Comparison of ENCODE assay signal across 8 cellular contexts in genomic region chr17:1491406-1492248, GRCh38. TPM values are rescaled to one million over a fixed set of nuclear protein-coding genes. Genes with fewer than 3 reads are reported as not detected.
A peak's percentile ranks its signal among the peaks of the same experiment; 100 is the strongest.
DNase-seq lines count a peak whose midpoint lies in the region; ATAC-seq and TF ChIP-seq lines count a peak whose summit lies in the region.

No MANE protein-coding gene starts in this region.

- peak overlapping the region; percentile 80 to 93 (median 88) for H3K4me3 Mint-ChIP-seq in IgD-negative memory B cell
- peak overlapping the region; percentile 79 for H3K4me3 Mint-ChIP-seq in activated CD8-positive, alpha-beta T cell treated with anti-CD3 and anti-CD28 coated beads, Interleukin-2, amount 10 ng/mL, durations not matched to agents 7 days and 5 days
- peak overlapping the region; percentile 81 for H3K4me3 Mint-ChIP-seq in natural killer cell

- CTCF ChIA-PET in activated CD8-positive, alpha-beta T cell treated with anti-CD3 and anti-CD28 coated beads, Interleukin-2, amount 10 ng/mL, durations not matched to agents 7 days and 5 days (lab: Charles Lee): interaction anchor here (1.3 to 1.7 kb wide), 2 partner anchors 24 to 126 kb away, joined by 4 to 6 read pairs; no protein-coding TSS in a partner anchor

- peak; percentile 48 for ATAC-seq in GM19025 (IDR thresholded peaks at IDR 0.05; ENCODE audit: low read depth, unreplicated experiment)
- peak; percentile 71 for ATAC-seq in activated CD8-positive, alpha-beta T cell treated with anti-CD3 and anti-CD28 coated beads, Interleukin-2, amount 10 ng/mL, durations not matched to agents 7 days and 5 days
- peak; percentile 62 to 80 (median 68) for ATAC-seq in natural killer cell
- ATAC-seq in GM19467 (IDR thresholded peaks at IDR 0.05; ENCODE audit: unreplicated experiment): no peak

- POLR2A ChIA-PET in activated CD8-positive, alpha-beta T cell treated with anti-CD3 and anti-CD28 coated beads, Interleukin-2, amount 10 ng/mL, durations not matched to agents 7 days and 5 days (lab: Charles Lee): interaction anchor here (0.6 to 1.0 kb wide), 3 partner anchors 14 to 25 kb away, joined by 3 to 6 read pairs (median 5); partner anchors contain the start of gene INPP5K

- H3K36me3 Mint-ChIP-seq in IgD-negative memory B cell: peaks cover 2% of the 10 kb centered on the region
- H3K36me3 Mint-ChIP-seq in activated CD8-positive, alpha-beta T cell treated with anti-CD3 and anti-CD28 coated beads, Interleukin-2, amount 10 ng/mL, durations not matched to agents 7 days and 5 days (ENCODE audit: low read depth): no peaks in the 10 kb centered on the region
- no peaks in the 10 kb centered on the region for H3K36me3 Mint-ChIP-seq in natural killer cell

- TF ChIP-seq CTCF in C4-2B (conservative IDR thresholded peaks at IDR 0.05) (no peak), natural killer cell (IDR thresholded peaks at IDR 0.05) (no peak)

- no peaks in the 10 kb centered on the region for H3K9me3 Mint-ChIP-seq in IgD-negative memory B cell
- H3K9me3 Mint-ChIP-seq in activated CD8-positive, alpha-beta T cell treated with anti-CD3 and anti-CD28 coated beads, Interleukin-2, amount 10 ng/mL, durations not matched to agents 7 days and 5 days (ENCODE audit: insufficient read depth): no peaks in the 10 kb centered on the region
- no peaks in the 10 kb centered on the region for H3K9me3 Mint-ChIP-seq in natural killer cell

- H3K27me3 Mint-ChIP-seq in IgD-negative memory B cell (no peaks in the 10 kb centered on the region), natural killer cell (ENCODE audit: low read depth in 2 of 2) (no peaks in the 10 kb centered on the region)
- H3K27me3 Mint-ChIP-seq in activated CD8-positive, alpha-beta T cell treated with anti-CD3 and anti-CD28 coated beads, Interleukin-2, amount 10 ng/mL, durations not matched to agents 7 days and 5 days (ENCODE audit: low read depth): no peaks in the 10 kb centered on the region

- DNase-seq in activated CD8-positive, alpha-beta T cell treated with anti-CD3 and anti-CD28 coated beads, Interleukin-2, amount 10 ng/mL, durations not matched to agents 7 days and 5 days: peak; percentile 52
- DNase-seq in fibroblast of peridontal ligament (ENCODE audit: extremely low read depth): peak; percentile 29
- DNase-seq in natural killer cell: peak; percentile 49
- no peak for DNase-seq in NCI-H1105 treated with DMSO at 0.1 percent for 48 hours (lab: John Stamatoyannopoulos, UW)

- H3K4me1 Mint-ChIP-seq in IgD-negative memory B cell (peaks cover 13 to 19% (median 14%) of the 10 kb centered on the region in 3 donors), natural killer cell (peaks cover 6 to 38% of the 10 kb centered on the region in 2 donors)
- H3K4me1 Mint-ChIP-seq in activated CD8-positive, alpha-beta T cell treated with anti-CD3 and anti-CD28 coated beads, Interleukin-2, amount 10 ng/mL, durations not matched to agents 7 days and 5 days (ENCODE audit: low read depth): peaks cover 33% of the 10 kb centered on the region

- peak overlapping the region; percentile 88 for H3K27ac ChIP-seq in C4-2B

- intact Hi-C loops in natural killer cell (cut with micrococcal nuclease): loop anchor here (5.0 kb wide), 1 partner anchor 34 kb away; the partner anchor contains the start of gene CRK

- peak overlapping the region in 1 of 3 donors; percentile 78 for H3K27ac Mint-ChIP-seq in IgD-negative memory B cell
- H3K27ac Mint-ChIP-seq in activated CD8-positive, alpha-beta T cell treated with anti-CD3 and anti-CD28 coated beads, Interleukin-2, amount 10 ng/mL, durations not matched to agents 7 days and 5 days: peak overlapping the region; percentile 85
- peak overlapping the region in 1 of 2 donors; percentile 76 for H3K27ac Mint-ChIP-seq in natural killer cell

RNA-seq across cellular contexts. Expression of gene MYO1C, which starts 0.9 kb away (rescaled TPM):
- 29.6 TPM for polyA plus RNA-seq in IgD-negative memory B cell
- 10 to 100 TPM; 18.5 to 21.8 TPM for total RNA-seq in activated CD8-positive, alpha-beta T cell treated with anti-CD3 and anti-CD28 coated beads, Interleukin-2, amount 10 ng/mL, durations not matched to agents 7 days and 5 days
- total RNA-seq in natural killer cell: 10 to 100 TPM in 2 of 3 donors, 1 to 10 TPM in 1; 4.0 to 39.6 (median 24.0) TPM

RNA-seq across cellular contexts. Expression of gene INPP5K, which starts 24.8 kb away (rescaled TPM):
- 51.7 TPM for polyA plus RNA-seq in IgD-negative memory B cell
- 10 to 100 TPM; 37.6 to 39.6 TPM for total RNA-seq in activated CD8-positive, alpha-beta T cell treated with anti-CD3 and anti-CD28 coated beads, Interleukin-2, amount 10 ng/mL, durations not matched to agents 7 days and 5 days
- 100 to 1,000 TPM; 278 to 317 (median 292) TPM for total RNA-seq in natural killer cell

RNA-seq across cellular contexts. Expression of gene CRK, which starts 35.6 kb away (rescaled TPM):
- polyA plus RNA-seq in IgD-negative memory B cell: 28.3 TPM
- total RNA-seq in activated CD8-positive, alpha-beta T cell treated with anti-CD3 and anti-CD28 coated beads, Interleukin-2, amount 10 ng/mL, durations not matched to agents 7 days and 5 days: 10 to 100 TPM; 15.7 to 17.7 TPM
- 10 to 100 TPM; 15.9 to 19.6 (median 16.7) TPM for total RNA-seq in natural killer cell

Comparison
In these comparisons a context has a peak if more than half of its experiments do, and no peak if none do; other contexts are left out.
1. RNA of gene INPP5K, which starts 24.8 kb away (total RNA-seq): 278 to 317 TPM in natural killer cell; 37.6 to 39.6 TPM in activated CD8-positive, alpha-beta T cell treated with anti-CD3 and anti-CD28 coated beads, Interleukin-2, amount 10 ng/mL, durations not matched to agents 7 days and 5 days; every median in the first group is over 4 times any median in the second.
2. Peak in every context shown above with its lines, with median percentiles within 50 percentile points of each other: H3K4me3 Mint-ChIP-seq.